In genomic region chr19:51142809-51143475, GRCh38 we compare ENCODE assay signal across 14 cellular contexts. TPM values are rescaled to one million over a fixed set of nuclear protein-coding genes. Genes with fewer than 3 reads are reported as not detected.
DNase-seq lines count a peak whose midpoint lies in the region; ATAC-seq and TF ChIP-seq lines count a peak whose summit lies in the region.
"Not testable (repeated sequence)": the region's sequence is repeated elsewhere in the genome, so short reads cannot be mapped to it uniquely, and the experiment has no call there.
"Had no signal": no experiment of that assay in that cellular context is flagged by ENCODE, and none has a peak within 500 bp of the region (broad histone marks: within the 10 kb centered on the region; RNA-seq: fewer than 3 reads in every experiment).

No MANE protein-coding gene starts in this region.

- 63 to 82% (median 72%) methylated on average over 5 to 15 of the region's 15 CpGs for WGBS in adrenal gland, 4 donors

- intact Hi-C loops in adrenal gland (cut with DNase I); left lung (cut with DNase I): not testable (repeated sequence)

- not testable (repeated sequence) for H3K36me3 Mint-ChIP-seq in effector memory CD8-positive, alpha-beta T cell (ENCODE audit: insufficient read depth); osteocyte (ENCODE audit: unreplicated experiment); stimulated activated effector memory CD8-positive, alpha-beta T cell treated with anti-CD3 and anti-CD28 coated beads, Interleukin-12 subunit alpha, Interleukin-12 subunit beta, amount 100 ng/mL, for 72 hours

- H3K4me1 ChIP-seq in adrenal gland (replicated peaks in 1 of 2) = not testable (repeated sequence)
- peaks cover 0 to 78% of the 10 kb centered on the region in 2 donors for H3K4me1 ChIP-seq in left lung

- not testable (repeated sequence) for H3K9me3 Mint-ChIP-seq in effector memory CD8-positive, alpha-beta T cell; osteocyte (ENCODE audit: unreplicated experiment); stimulated activated effector memory CD8-positive, alpha-beta T cell treated with anti-CD3 and anti-CD28 coated beads, Interleukin-12 subunit alpha, Interleukin-12 subunit beta, amount 100 ng/mL, for 72 hours

- ATAC-seq in effector memory CD8-positive, alpha-beta T cell (replicated peaks) = not testable (repeated sequence)
- ATAC-seq in left lung = peak; percentile 8
- ATAC-seq in stimulated activated effector memory CD8-positive, alpha-beta T cell treated with anti-CD3 and anti-CD28 coated beads, Interleukin-12 subunit alpha, Interleukin-12 subunit beta, amount 100 ng/mL, for 72 hours = peak; percentile 45

- H3K27me3 ChIP-seq in HL-60 (ENCODE audit: insufficient read depth, poor library complexity, severe bottlenecking); adrenal gland: not testable (repeated sequence)
- peaks cover 0 to 54% of the 10 kb centered on the region in 2 donors for H3K27me3 ChIP-seq in left lung

- not testable (repeated sequence) for H3K27me3 Mint-ChIP-seq in effector memory CD8-positive, alpha-beta T cell; osteocyte (ENCODE audit: unreplicated experiment)

- H3K27ac ChIP-seq in HL-60 (replicated peaks) = not testable (repeated sequence)
- H3K27ac ChIP-seq in adrenal gland = peak overlapping the region; percentile 17 to 86 (median 49)
- H3K27ac ChIP-seq in left lung = peak overlapping the region in 1 of 2 donors; percentile 81

- not testable (repeated sequence) for TF ChIP-seq POLR2A in adrenal gland (IDR thresholded peaks at IDR 0.05)

- TF ChIP-seq CTCF in HL-60 (IDR thresholded peaks at IDR 0.05; ENCODE audit: insufficient read depth, low read length); adrenal gland (IDR thresholded peaks at IDR 0.05); left lung (IDR thresholded peaks at IDR 0.05); osteocyte (IDR thresholded peaks at IDR 0.05): not testable (repeated sequence)

- DNase-seq in HL-60 (ENCODE audit: low read depth in 1 of 2, low spot score in 1 of 2); effector memory CD8-positive, alpha-beta T cell; left lung; stimulated activated effector memory CD8-positive, alpha-beta T cell treated with anti-CD3 and anti-CD28 coated beads, Interleukin-12 subunit alpha, Interleukin-12 subunit beta, amount 100 ng/mL, for 72 hours (ENCODE audit: low spot score in 2 of 2): not testable (repeated sequence)
- DNase-seq in adrenal gland (peak in 1 of 7 donors; percentile 28), mesenteric fat pad (ENCODE audit: low spot score) (peak; percentile 39), osteocyte (ENCODE audit: extremely low spot score, unreplicated experiment) (peak; percentile 72)

- H3K9me3 ChIP-seq in adrenal gland (replicated peaks in 1 of 3); left lung: not testable (repeated sequence)

- peaks cover 23 to 43% of the 10 kb centered on the region in 2 donors for H3K4me1 Mint-ChIP-seq in effector memory CD8-positive, alpha-beta T cell (ENCODE audit: low read depth in 2 of 2)
- H3K4me1 Mint-ChIP-seq in osteocyte (ENCODE audit: unreplicated experiment) = not testable (repeated sequence)
- H3K4me1 Mint-ChIP-seq in stimulated activated effector memory CD8-positive, alpha-beta T cell treated with anti-CD3 and anti-CD28 coated beads, Interleukin-12 subunit alpha, Interleukin-12 subunit beta, amount 100 ng/mL, for 72 hours = peaks cover 33% of the 10 kb centered on the region

- peak overlapping the region in 1 of 2 donors; percentile 73 for H3K4me3 Mint-ChIP-seq in effector memory CD8-positive, alpha-beta T cell
- not testable (repeated sequence) for H3K4me3 Mint-ChIP-seq in osteocyte (ENCODE audit: unreplicated experiment)
- peak overlapping the region; percentile 45 for H3K4me3 Mint-ChIP-seq in stimulated activated effector memory CD8-positive, alpha-beta T cell treated with anti-CD3 and anti-CD28 coated beads, Interleukin-12 subunit alpha, Interleukin-12 subunit beta, amount 100 ng/mL, for 72 hours

- peak overlapping the region; percentile 38 to 68 for H3K27ac Mint-ChIP-seq in effector memory CD8-positive, alpha-beta T cell
- H3K27ac Mint-ChIP-seq in osteocyte (ENCODE audit: unreplicated experiment) = not testable (repeated sequence)
- H3K27ac Mint-ChIP-seq in stimulated activated effector memory CD8-positive, alpha-beta T cell treated with anti-CD3 and anti-CD28 coated beads, Interleukin-12 subunit alpha, Interleukin-12 subunit beta, amount 100 ng/mL, for 72 hours = peak overlapping the region; percentile 82

- H3K36me3 ChIP-seq in adrenal gland (replicated peaks in 1 of 2); left lung: not testable (repeated sequence)

- peak overlapping the region; percentile 29 for H3K4me3 ChIP-seq in HL-60 (replicated peaks; ENCODE audit: insufficient read depth, low read length)
- peak overlapping the region in 1 of 4 donors; percentile 23 for H3K4me3 ChIP-seq in adrenal gland
- H3K4me3 ChIP-seq in left lung = peak overlapping the region in 1 of 2 donors; percentile 19

RNA-seq across cellular contexts. Expression of gene SIGLEC7, which starts 0.8 kb away (rescaled TPM):
- total RNA-seq in adrenal gland = 10 to 100 TPM in 5 of 8 donors, 1 to 10 TPM in 3; 4.2 to 13.1 (median 10.7) TPM
- polyA plus RNA-seq in adrenal gland = 1 to 10 TPM; 2.3 to 8.6 (median 3.8) TPM
- total RNA-seq in left lung = 10 to 100 TPM in 1 of 2 donors, 1 to 10 TPM in 1; 7.3 to 10.4 TPM
- 8.1 TPM for total RNA-seq in mesenteric fat pad
- not detected in 2 replicates for total RNA-seq in osteocyte
- total RNA-seq: Calu3, Daoy, H1, HepG2, HT1080 had no signal
- polyA plus RNA-seq: A549, AG04450, H1, HepG2 had no signal

RNA-seq across cellular contexts. Expression of gene SIGLEC9, which starts 18.2 kb away (rescaled TPM):
- total RNA-seq in adrenal gland = 10 to 100 TPM in 6 of 8 donors, 1 to 10 TPM in 2; 4.7 to 29.7 (median 18.4) TPM
- polyA plus RNA-seq in adrenal gland = 1 to 10 TPM; 3.6 to 7.6 (median 4.6) TPM
- total RNA-seq in left lung = 10 to 100 TPM in 1 of 2 donors, 1 to 10 TPM in 1; 8.0 to 46.5 TPM
- 19.0 TPM for total RNA-seq in mesenteric fat pad
- not detected in 2 replicates for total RNA-seq in osteocyte
- total RNA-seq: Calu3, Daoy, H1, HepG2 had no signal
- polyA plus RNA-seq: A549, AG04450, H1, HepG2 had no signal

RNA-seq across cellular contexts. Expression of gene CTU1, which starts 34.7 kb away (rescaled TPM):
- total RNA-seq in adrenal gland (10 to 100 TPM in 4 of 8 donors, 1 to 10 TPM in 4; 6.1 to 23.9 (median 11.0) TPM), left lung (1 to 10 TPM; 7.4 to 9.9 TPM), mesenteric fat pad (10.0 TPM), osteocyte (5.6 and 6.5 TPM in 2 replicates)
- 1 to 10 TPM; 1.1 to 7.3 (median 5.8) TPM for polyA plus RNA-seq in adrenal gland
